16 cellular contexts compared by ENCODE assay signal in the genomic region with DNA sequence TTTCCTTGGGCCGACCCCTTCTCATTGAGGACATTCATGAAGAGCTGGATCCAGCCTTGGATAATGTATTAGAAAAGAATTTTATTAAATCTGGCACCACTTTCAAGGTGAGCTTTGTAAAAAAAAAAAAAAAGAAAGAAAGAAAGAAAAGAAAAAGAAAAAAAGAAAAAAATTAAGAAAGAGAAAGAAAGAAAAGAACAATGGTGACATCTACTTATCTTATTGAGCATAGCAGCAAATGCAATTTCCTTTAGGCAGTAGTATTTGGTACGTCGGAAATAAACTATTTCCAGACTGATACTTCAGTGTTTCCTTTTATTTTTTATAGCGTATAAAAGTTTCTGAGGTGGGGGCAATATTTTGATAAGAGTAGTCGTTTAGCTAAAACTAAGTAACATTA.
A peak's percentile ranks its signal among the peaks of the same experiment; 100 is the strongest.
DNase-seq lines count a peak whose midpoint lies in the region; ATAC-seq, FAIRE-seq and TF ChIP-seq lines count a peak whose summit lies in the region.
"Had no signal": no experiment of that assay in that cellular context is flagged by ENCODE, and none has a peak within 500 bp of the region (broad histone marks: within the 10 kb centered on the region; RNA-seq: fewer than 3 reads in every experiment).

No MANE protein-coding gene starts in this region.

- H3K9me1 ChIP-seq in endothelial cell of umbilical vein (replicated peaks; ENCODE audit: control insufficient read depth, extremely low read depth, insufficient read depth, low read length), result no peaks in the 10 kb centered on the region

- H3K4me3 ChIP-seq in HEK293 (ENCODE audit: low read depth, low read length), result no peak overlapping the region
- no peak overlapping the region for H3K4me3 ChIP-seq in endothelial cell of umbilical vein (replicated peaks in 1 of 3; ENCODE audit: insufficient read depth in 1 of 3, low read depth in 1 of 3, low read length in 3 of 3)
- H3K4me3 ChIP-seq: A549, K562 had no signal

- dilution Hi-C loops in endothelial cell of umbilical vein (cut with MboI; ENCODE audit: extremely low pct_ligation_motif_present, low sequenced_read_pairs), result no loop called here

- TF ChIP-seq CTCF in HEK293 (tag by site-specific recombination; IDR thresholded peaks at IDR 0.05), result peak; percentile 53; the same call in 1 of the 2 replicates
- TF ChIP-seq CTCF in endothelial cell of umbilical vein (IDR thresholded peaks at IDR 0.05; ENCODE audit: extremely low read depth in 1 of 2, insufficient read depth in 1 of 2, low read depth in 1 of 2, low read length in 2 of 2), result no peak
- TF ChIP-seq CTCF in GM13976 (IDR thresholded peaks at IDR 0.05; ENCODE audit: borderline replicate concordance, control extremely low read depth, extremely low read depth, insufficient read depth, missing control alignments), result no peak

- FAIRE-seq in endothelial cell of umbilical vein (lab: Jason Lieb, UNC), result no peak
- FAIRE-seq: A549, GM12891, GM19239, K562 had no signal

- no peaks in the 10 kb centered on the region for H3K4me1 ChIP-seq in HEK293 (ENCODE audit: control insufficient read depth, insufficient read depth, low read length)
- no peaks in the 10 kb centered on the region for H3K4me1 ChIP-seq in endothelial cell of umbilical vein (ENCODE audit: control insufficient read depth, extremely low read depth, insufficient read depth, low read length)
- H3K4me1 ChIP-seq: A549 had no signal

- no TSS peak for BruUV-seq in endothelial cell of umbilical vein (replicated peaks; lab: Mats Ljungman, UMichigan)

- H3K27ac ChIP-seq in HEK293 (ENCODE audit: extremely low read depth, low read depth, low read length) (no peak overlapping the region), endothelial cell of umbilical vein (ENCODE audit: insufficient read depth, low read depth, low read length) (no peak overlapping the region)
- H3K27ac ChIP-seq: A549, HL-60 had no signal

- POLR2A ChIA-PET in HEK293 (lab: Yijun Ruan, JAX), result no interaction called here
- POLR2A ChIA-PET in endothelial cell of umbilical vein (lab: Charles Lee), result no interaction called here

- H3K36me3 ChIP-seq in HEK293 (ENCODE audit: control insufficient read depth in 2 of 2, insufficient read depth in 1 of 2, low read length in 2 of 2) (no peaks in the 10 kb centered on the region), endothelial cell of umbilical vein (ENCODE audit: control insufficient read depth in 2 of 2, extremely low read depth in 1 of 2, insufficient read depth in 2 of 2, low read length in 2 of 2) (no peaks in the 10 kb centered on the region)
- H3K36me3 ChIP-seq: BE2C had no signal

- H3K27me3 ChIP-seq in endothelial cell of umbilical vein (ENCODE audit: control insufficient read depth in 2 of 2, insufficient read depth in 2 of 2, low read length in 2 of 2), result peaks cover 16 to 26% of the 10 kb centered on the region in 2 experiments
- H3K27me3 ChIP-seq: BE2C had no signal

- no peaks in the 10 kb centered on the region for H4K20me1 ChIP-seq in endothelial cell of umbilical vein (replicated peaks; ENCODE audit: control insufficient read depth, extremely low read depth, insufficient read depth, low read length)

- CTCF ChIA-PET in HEK293 (lab: Yijun Ruan, JAX) (interaction anchor here (0.6 to 2.4 kb wide), 4 partner anchors 57 to 339 kb away, joined by 3 to 7 read pairs (median 4); no protein-coding TSS in a partner anchor), endothelial cell of umbilical vein (lab: Charles Lee) (no interaction called here)

- no peak overlapping the region for H3K9ac ChIP-seq in endothelial cell of umbilical vein (replicated peaks; ENCODE audit: extremely low read depth, insufficient read depth, low read length)

- DNase-seq in OCI-M1 (lab: John Stamatoyannopoulos, UW) (peak; percentile 21), endothelial cell of umbilical vein (ENCODE audit: low read depth, low spot score) (peak; percentile 5), GM13976 (ENCODE audit: low spot score) (no peak), NCI-H774 (lab: John Stamatoyannopoulos, UW) (no peak)
- DNase-seq: BE2C, DMS 273 treated with DMSO at 0.1 percent for 48 hours, EL, GOT3, H9 had no signal

- intact Hi-C loops in endothelial cell of umbilical vein (cut with micrococcal nuclease), result no loop called here

- TF ChIP-seq POLR2A in endothelial cell of umbilical vein (IDR thresholded peaks at IDR 0.05; ENCODE audit: low read depth, low read length), result no peak

- H3K79me2 ChIP-seq in endothelial cell of umbilical vein (ENCODE audit: control insufficient read depth, insufficient read depth, low read length), result no peaks in the 10 kb centered on the region

- no peaks in the 10 kb centered on the region for H3K9me3 ChIP-seq in HEK293 (ENCODE audit: control insufficient read depth, insufficient read depth, low read depth, low read length)
- no peaks in the 10 kb centered on the region for H3K9me3 ChIP-seq in endothelial cell of umbilical vein (replicated peaks; ENCODE audit: control insufficient read depth, insufficient read depth, low read length)
- H3K9me3 ChIP-seq: A549, BE2C had no signal

- in situ Hi-C loops in GM13976 (cut with MboI; ENCODE audit: low sequenced_read_pairs, unreplicated experiment), result no loop called here

- no peak overlapping the region for H3K4me2 ChIP-seq in endothelial cell of umbilical vein (ENCODE audit: insufficient read depth, low read length)
- H3K4me2 ChIP-seq: A549 had no signal

- H2AFZ ChIP-seq in endothelial cell of umbilical vein (ENCODE audit: low read depth, low read length), result no peak overlapping the region

- no peak for ATAC-seq in HG02642 (IDR thresholded peaks at IDR 0.05; ENCODE audit: poor library complexity, unreplicated experiment)
- ATAC-seq: A549, K562 had no signal

TF ChIP-seq in HEK293, 187 proteins besides CTCF, POLR2A, EP300 and RAD21:
- TF ChIP-seq ZNF654 (tag by site-specific recombination; IDR thresholded peaks at IDR 0.05; ENCODE audit: low read depth) (0 out of 2 replicates have a peak, but pooled peaks have one; percentile 10), ZNF473 (tag by site-specific recombination; IDR thresholded peaks at IDR 0.05) (no peak)

TF ChIP-seq in endothelial cell of umbilical vein, 7 proteins besides CTCF, POLR2A, EP300 and RAD21:
- TF ChIP-seq JUN (IDR thresholded peaks at IDR 0.05; ENCODE audit: borderline replicate concordance, insufficient read depth, insufficient read length, low read depth) (no peak), POLR2AphosphoS5 (IDR thresholded peaks at IDR 0.05; ENCODE audit: insufficient read depth, low read depth, low read length) (no peak), MYC (IDR thresholded peaks at IDR 0.05; ENCODE audit: low read depth, low read length) (no peak), FOS (IDR thresholded peaks at IDR 0.05; ENCODE audit: borderline replicate concordance, insufficient read depth, low read length) (no peak), GATA2 (IDR thresholded peaks at IDR 0.05; ENCODE audit: insufficient read depth, insufficient read length, low read depth, low read length) (no peak), EZH2 (IDR thresholded peaks at IDR 0.05; ENCODE audit: borderline replicate concordance, low read depth, low read length, severe bottlenecking) (no peak)
- TF ChIP-seq, protein P1, sequence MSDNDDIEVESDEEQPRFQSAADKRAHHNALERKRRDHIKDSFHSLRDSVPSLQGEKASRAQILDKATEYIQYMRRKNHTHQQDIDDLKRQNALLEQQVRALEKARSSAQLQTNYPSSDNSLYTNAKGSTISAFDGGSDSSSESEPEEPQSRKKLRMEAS (IDR thresholded peaks at IDR 0.05; ENCODE audit: insufficient read depth, insufficient read length), result no peak

Comparison
In these comparisons a context has a peak if more than half of its experiments do, and no peak if none do; other contexts are left out.
1. DNase-seq: peak in OCI-M1 (single experiment) and endothelial cell of umbilical vein (single experiment); none in GM13976 (single experiment) and NCI-H774 (single experiment).